2 cellular contexts compared by ENCODE assay signal in genomic region chr2:3624059-3624794, GRCh38.
TF ChIP-seq lines count a peak whose summit lies in the region.

No MANE protein-coding gene starts in this region.

TF ChIP-seq in GM12891, 5 proteins besides CTCF, POLR2A, EP300 and RAD21:
- no peak for TF ChIP-seq TAF1 (IDR thresholded peaks at IDR 0.05; ENCODE audit: low read depth, low read length)
- TF ChIP-seq POU2F2 (IDR thresholded peaks at IDR 0.05; ENCODE audit: low read depth, low read length): no peak
- no peak for TF ChIP-seq POLR2AphosphoS5 (IDR thresholded peaks at IDR 0.05; ENCODE audit: low read depth, low read length)
- TF ChIP-seq SPI1 (IDR thresholded peaks at IDR 0.05; ENCODE audit: low read depth, low read length): no peak

TF ChIP-seq in GM12878, 131 proteins besides CTCF, POLR2A, EP300 and RAD21:
- TF ChIP-seq PAX5 (IDR thresholded peaks at IDR 0.05; ENCODE audit: borderline replicate concordance, low read depth, low read length) (peak; percentile 33; the same call in 1 of the 2 replicates), TCF12 (IDR thresholded peaks at IDR 0.05; ENCODE audit: low read depth, low read length) (peak; percentile 57; the same call in 1 of the 2 replicates), RELA (IDR thresholded peaks at IDR 0.05; ENCODE audit: borderline replicate concordance, partially characterized antibody) (peak; percentile 65), RUNX3 (IDR thresholded peaks at IDR 0.05; ENCODE audit: low read length) (peak; percentile 28; the same call in 1 of the 2 replicates), GATAD2B (conservative IDR thresholded peaks at IDR 0.05; ENCODE audit: low read depth) (peak; percentile 61), RELB (IDR thresholded peaks at IDR 0.05; ENCODE audit: low read depth) (peak; percentile 73; the same call in 1 of the 2 replicates), MEF2B (IDR thresholded peaks at IDR 0.05; ENCODE audit: partially characterized antibody, poor library complexity, severe bottlenecking) (peak; percentile 67), EED (IDR thresholded peaks at IDR 0.05; ENCODE audit: low read depth) (peak; percentile 81), IKZF2 (IDR thresholded peaks at IDR 0.05) (peak; percentile 64 to 73), IKZF1 (conservative IDR thresholded peaks at IDR 0.05) (peak; percentile 64), CREM (IDR thresholded peaks at IDR 0.05; ENCODE audit: low read depth) (no peak), CHD4 (IDR thresholded peaks at IDR 0.05) (no peak), GABPA (IDR thresholded peaks at IDR 0.05; ENCODE audit: low read depth) (no peak), FOS (IDR thresholded peaks at IDR 0.05; ENCODE audit: borderline replicate concordance, extremely low read depth, insufficient read length) (no peak), MTA2 (IDR thresholded peaks at IDR 0.05; ENCODE audit: low read depth) (peak; percentile 13; the same call in 1 of the 2 replicates), HDGF (IDR thresholded peaks at IDR 0.05) (no peak), ATF2 (IDR thresholded peaks at IDR 0.05; ENCODE audit: low read length) (0 out of 2 replicates have a peak, but pooled peaks have one; percentile 36), DPF2 (IDR thresholded peaks at IDR 0.05) (peak; percentile 32; the same call in 1 of the 2 replicates), SPI1 (IDR thresholded peaks at IDR 0.05; ENCODE audit: borderline replicate concordance, insufficient read depth, low read depth, low read length) (no peak), EZH2 (IDR thresholded peaks at IDR 0.05; ENCODE audit: borderline replicate concordance, control insufficient read depth, low read depth, low read length) (no peak), TAF1 (IDR thresholded peaks at IDR 0.05; ENCODE audit: borderline replicate concordance, low read depth, low read length) (no peak), ZNF592 (IDR thresholded peaks at IDR 0.05) (no peak)
- TF ChIP-seq, protein P1, sequence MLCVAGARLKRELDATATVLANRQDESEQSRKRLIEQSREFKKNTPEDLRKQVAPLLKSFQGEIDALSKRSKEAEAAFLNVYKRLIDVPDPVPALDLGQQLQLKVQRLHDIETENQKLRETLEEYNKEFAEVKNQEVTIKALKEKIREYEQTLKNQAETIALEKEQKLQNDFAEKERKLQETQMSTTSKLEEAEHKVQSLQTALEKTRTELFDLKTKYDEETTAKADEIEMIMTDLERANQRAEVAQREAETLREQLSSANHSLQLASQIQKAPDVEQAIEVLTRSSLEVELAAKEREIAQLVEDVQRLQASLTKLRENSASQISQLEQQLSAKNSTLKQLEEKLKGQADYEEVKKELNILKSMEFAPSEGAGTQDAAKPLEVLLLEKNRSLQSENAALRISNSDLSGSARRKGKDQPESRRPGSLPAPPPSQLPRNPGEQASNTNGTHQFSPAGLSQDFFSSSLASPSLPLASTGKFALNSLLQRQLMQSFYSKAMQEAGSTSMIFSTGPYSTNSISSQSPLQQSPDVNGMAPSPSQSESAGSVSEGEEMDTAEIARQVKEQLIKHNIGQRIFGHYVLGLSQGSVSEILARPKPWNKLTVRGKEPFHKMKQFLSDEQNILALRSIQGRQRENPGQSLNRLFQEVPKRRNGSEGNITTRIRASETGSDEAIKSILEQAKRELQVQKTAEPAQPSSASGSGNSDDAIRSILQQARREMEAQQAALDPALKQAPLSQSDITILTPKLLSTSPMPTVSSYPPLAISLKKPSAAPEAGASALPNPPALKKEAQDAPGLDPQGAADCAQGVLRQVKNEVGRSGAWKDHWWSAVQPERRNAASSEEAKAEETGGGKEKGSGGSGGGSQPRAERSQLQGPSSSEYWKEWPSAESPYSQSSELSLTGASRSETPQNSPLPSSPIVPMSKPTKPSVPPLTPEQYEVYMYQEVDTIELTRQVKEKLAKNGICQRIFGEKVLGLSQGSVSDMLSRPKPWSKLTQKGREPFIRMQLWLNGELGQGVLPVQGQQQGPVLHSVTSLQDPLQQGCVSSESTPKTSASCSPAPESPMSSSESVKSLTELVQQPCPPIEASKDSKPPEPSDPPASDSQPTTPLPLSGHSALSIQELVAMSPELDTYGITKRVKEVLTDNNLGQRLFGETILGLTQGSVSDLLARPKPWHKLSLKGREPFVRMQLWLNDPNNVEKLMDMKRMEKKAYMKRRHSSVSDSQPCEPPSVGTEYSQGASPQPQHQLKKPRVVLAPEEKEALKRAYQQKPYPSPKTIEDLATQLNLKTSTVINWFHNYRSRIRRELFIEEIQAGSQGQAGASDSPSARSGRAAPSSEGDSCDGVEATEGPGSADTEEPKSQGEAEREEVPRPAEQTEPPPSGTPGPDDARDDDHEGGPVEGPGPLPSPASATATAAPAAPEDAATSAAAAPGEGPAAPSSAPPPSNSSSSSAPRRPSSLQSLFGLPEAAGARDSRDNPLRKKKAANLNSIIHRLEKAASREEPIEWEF (IDR thresholded peaks at IDR 0.05; ENCODE audit: insufficient replicate concordance, low read depth, low read length): peak; percentile 78
- TF ChIP-seq, protein P2, sequence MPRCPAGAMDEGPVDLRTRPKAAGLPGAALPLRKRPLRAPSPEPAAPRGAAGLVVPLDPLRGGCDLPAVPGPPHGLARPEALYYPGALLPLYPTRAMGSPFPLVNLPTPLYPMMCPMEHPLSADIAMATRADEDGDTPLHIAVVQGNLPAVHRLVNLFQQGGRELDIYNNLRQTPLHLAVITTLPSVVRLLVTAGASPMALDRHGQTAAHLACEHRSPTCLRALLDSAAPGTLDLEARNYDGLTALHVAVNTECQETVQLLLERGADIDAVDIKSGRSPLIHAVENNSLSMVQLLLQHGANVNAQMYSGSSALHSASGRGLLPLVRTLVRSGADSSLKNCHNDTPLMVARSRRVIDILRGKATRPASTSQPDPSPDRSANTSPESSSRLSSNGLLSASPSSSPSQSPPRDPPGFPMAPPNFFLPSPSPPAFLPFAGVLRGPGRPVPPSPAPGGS (IDR thresholded peaks at IDR 0.05; ENCODE audit: borderline replicate concordance, insufficient read depth, low read depth, low read length, poor library complexity, severe bottlenecking): peak; percentile 88
- TF ChIP-seq, protein P3, sequence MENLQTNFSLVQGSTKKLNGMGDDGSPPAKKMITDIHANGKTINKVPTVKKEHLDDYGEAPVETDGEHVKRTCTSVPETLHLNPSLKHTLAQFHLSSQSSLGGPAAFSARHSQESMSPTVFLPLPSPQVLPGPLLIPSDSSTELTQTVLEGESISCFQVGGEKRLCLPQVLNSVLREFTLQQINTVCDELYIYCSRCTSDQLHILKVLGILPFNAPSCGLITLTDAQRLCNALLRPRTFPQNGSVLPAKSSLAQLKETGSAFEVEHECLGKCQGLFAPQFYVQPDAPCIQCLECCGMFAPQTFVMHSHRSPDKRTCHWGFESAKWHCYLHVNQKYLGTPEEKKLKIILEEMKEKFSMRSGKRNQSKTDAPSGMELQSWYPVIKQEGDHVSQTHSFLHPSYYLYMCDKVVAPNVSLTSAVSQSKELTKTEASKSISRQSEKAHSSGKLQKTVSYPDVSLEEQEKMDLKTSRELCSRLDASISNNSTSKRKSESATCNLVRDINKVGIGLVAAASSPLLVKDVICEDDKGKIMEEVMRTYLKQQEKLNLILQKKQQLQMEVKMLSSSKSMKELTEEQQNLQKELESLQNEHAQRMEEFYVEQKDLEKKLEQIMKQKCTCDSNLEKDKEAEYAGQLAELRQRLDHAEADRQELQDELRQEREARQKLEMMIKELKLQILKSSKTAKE (IDR thresholded peaks at IDR 0.05; ENCODE audit: low read depth, poor library complexity, severe bottlenecking): peak; percentile 30
